Comparison of ENCODE assay signal across 11 cellular contexts in the genomic region with DNA sequence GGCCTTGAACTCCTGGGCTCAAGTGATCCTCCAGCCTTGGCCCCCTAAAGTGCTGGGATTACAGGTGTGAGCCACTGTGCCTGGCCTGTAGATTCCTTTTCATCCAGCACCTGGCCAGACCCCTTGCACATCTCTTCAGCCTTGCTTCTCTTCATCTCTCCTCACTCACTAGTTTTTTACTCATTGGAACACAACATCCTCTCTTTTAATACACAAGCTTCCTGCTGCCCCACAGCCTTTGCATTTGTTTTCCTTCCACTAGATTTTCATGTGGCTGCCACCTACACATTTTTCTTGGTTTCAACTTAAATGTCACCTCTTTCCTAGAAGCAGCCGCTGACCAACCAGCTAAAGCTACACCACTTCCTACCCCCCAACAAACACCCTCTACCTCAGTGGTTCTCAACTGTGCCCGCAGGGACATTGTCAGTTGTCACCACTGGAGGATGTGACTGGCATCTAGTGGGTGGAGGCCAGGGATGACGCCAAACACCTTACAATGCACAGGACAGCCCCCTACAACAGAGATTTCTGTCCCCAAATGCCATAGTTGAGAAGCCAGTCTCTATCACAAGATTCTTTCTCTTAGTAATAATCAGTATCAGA. TPM values are rescaled to one million over a fixed set of nuclear protein-coding genes. Genes with fewer than 3 reads are reported as not detected.
A peak's percentile ranks its signal among the peaks of the same experiment; 100 is the strongest.
DNase-seq lines count a peak whose midpoint lies in the region; ATAC-seq and TF ChIP-seq lines count a peak whose summit lies in the region.
"Had no signal": no experiment of that assay in that cellular context is flagged by ENCODE, and none has a peak within 500 bp of the region (broad histone marks: within the 10 kb centered on the region; RNA-seq: fewer than 3 reads in every experiment).

No MANE protein-coding gene starts in this region.

- peaks cover 3% of the 10 kb centered on the region for H3K36me3 Mint-ChIP-seq in effector memory CD8-positive, alpha-beta T cell (ENCODE audit: insufficient read depth)
- H3K36me3 Mint-ChIP-seq in stimulated activated memory B cell treated with anti-CD40 and anti-IgM and Interleukin-4, amounts not matched to agents 10 μg/mL and 1 μg/mL and 100 μg/mL, for 72 hours, result no peaks in the 10 kb centered on the region

- in situ Hi-C loops in mammary epithelial cell (cut with MboI; ENCODE audit: low sequenced_read_pairs in 2 of 2), result no loop called here

- H3K9me3 Mint-ChIP-seq in effector memory CD8-positive, alpha-beta T cell, result no peaks in the 10 kb centered on the region
- H3K9me3 Mint-ChIP-seq in stimulated activated memory B cell treated with anti-CD40 and anti-IgM and Interleukin-4, amounts not matched to agents 10 μg/mL and 1 μg/mL and 100 μg/mL, for 72 hours, result no peaks in the 10 kb centered on the region

- H3K27ac ChIP-seq in mammary epithelial cell (ENCODE audit: insufficient read depth, low read depth, low read length) (no peak overlapping the region), coronary artery (no peak overlapping the region)

- no peak overlapping the region for H3K4me2 ChIP-seq in mammary epithelial cell (ENCODE audit: insufficient read depth, low read depth, low read length)

- no TSS peak for BruUV-seq in mammary epithelial cell (replicated peaks; lab: Mats Ljungman, UMichigan)

- H3K27me3 ChIP-seq in mammary epithelial cell (ENCODE audit: insufficient read depth, low read length), result no peaks in the 10 kb centered on the region

- DNase-seq in activated CD4-positive, alpha-beta T cell treated with anti-CD3 and anti-CD28 coated beads, Interleukin-2, amount 50 U/mL, for 4 hours, result peak; percentile 2 to 11
- peak; percentile 68 to 70 (median 69) for DNase-seq in effector memory CD8-positive, alpha-beta T cell
- DNase-seq in mammary epithelial cell (no peak), coronary artery (ENCODE audit: low spot score) (no peak), NOMO-1 (lab: John Stamatoyannopoulos, UW; ENCODE audit: unreplicated experiment in 2 of 2) (no peak), SKM-1 (lab: John Stamatoyannopoulos, UW; ENCODE audit: unreplicated experiment) (no peak)
- DNase-seq: IMR-90, left colon, SHP77 treated with DMSO at 0.1 percent for 48 hours had no signal

- H3K9ac ChIP-seq in mammary epithelial cell (ENCODE audit: insufficient read depth, low read length), result no peak overlapping the region

- no peaks in the 10 kb centered on the region for H3K4me1 ChIP-seq in mammary epithelial cell (ENCODE audit: insufficient read depth, low read length)

- no peaks in the 10 kb centered on the region for H3K9me3 ChIP-seq in mammary epithelial cell (replicated peaks; ENCODE audit: insufficient read depth, low read length)

- dilution Hi-C loops in mammary epithelial cell (cut with HindIII; ENCODE audit: low sequenced_read_pairs), result loop anchor here (5.0 kb wide), 1 partner anchor 92 kb away; no protein-coding TSS in a partner anchor

- peak overlapping the region; percentile 55 to 75 for H3K27ac Mint-ChIP-seq in effector memory CD8-positive, alpha-beta T cell
- peak overlapping the region; percentile 36 for H3K27ac Mint-ChIP-seq in stimulated activated memory B cell treated with anti-CD40 and anti-IgM and Interleukin-4, amounts not matched to agents 10 μg/mL and 1 μg/mL and 100 μg/mL, for 72 hours

- no peak overlapping the region for H2AFZ ChIP-seq in mammary epithelial cell (ENCODE audit: low read depth, low read length)

- H3K4me3 ChIP-seq in mammary epithelial cell (replicated peaks in 1 of 3; ENCODE audit: insufficient read depth in 1 of 3, low read depth in 2 of 3, low read length in 3 of 3) (no peak overlapping the region), coronary artery (no peak overlapping the region)

- H3K79me2 ChIP-seq in mammary epithelial cell (ENCODE audit: insufficient read depth, low read length), result no peaks in the 10 kb centered on the region

- H3K36me3 ChIP-seq in mammary epithelial cell (ENCODE audit: insufficient read depth, low read length), result no peaks in the 10 kb centered on the region

- ATAC-seq in GM21717 (IDR thresholded peaks at IDR 0.05; ENCODE audit: unreplicated experiment), result peak; percentile 34
- ATAC-seq in effector memory CD8-positive, alpha-beta T cell (replicated peaks), result peak; percentile 97
- ATAC-seq in stimulated activated memory B cell treated with anti-CD40 and anti-IgM and Interleukin-4, amounts not matched to agents 10 μg/mL and 1 μg/mL and 100 μg/mL, for 72 hours, result peak; percentile 90
- ATAC-seq: left colon had no signal

- peaks cover 28 to 38% of the 10 kb centered on the region in 2 donors for H3K4me1 Mint-ChIP-seq in effector memory CD8-positive, alpha-beta T cell (ENCODE audit: low read depth in 2 of 2)
- peaks cover 13% of the 10 kb centered on the region for H3K4me1 Mint-ChIP-seq in stimulated activated memory B cell treated with anti-CD40 and anti-IgM and Interleukin-4, amounts not matched to agents 10 μg/mL and 1 μg/mL and 100 μg/mL, for 72 hours

- TF ChIP-seq CTCF in mammary epithelial cell (conservative IDR thresholded peaks at IDR 0.05 in 1 of 2, IDR thresholded peaks at IDR 0.05 in 1 of 2; ENCODE audit: extremely low read depth in 1 of 2, insufficient read depth in 1 of 2, low read depth in 1 of 2, low read length in 2 of 2) (no peak), coronary artery (IDR thresholded peaks at IDR 0.05) (no peak)

- intact Hi-C loops in mammary epithelial cell (cut with micrococcal nuclease), result no loop called here

- CTCF ChIA-PET in mammary epithelial cell (lab: Charles Lee; ENCODE audit: low non-redundant PET), result no interaction called here

- 65% methylated on average over 3 of the region's 3 CpGs for WGBS in mammary epithelial cell (ENCODE audit: low coverage, missing lambda C conversion rate)

- no peaks in the 10 kb centered on the region for H3K27me3 Mint-ChIP-seq in effector memory CD8-positive, alpha-beta T cell
- H3K27me3 Mint-ChIP-seq in stimulated activated memory B cell treated with anti-CD40 and anti-IgM and Interleukin-4, amounts not matched to agents 10 μg/mL and 1 μg/mL and 100 μg/mL, for 72 hours, result peaks cover 2% of the 10 kb centered on the region

- H3K4me3 Mint-ChIP-seq in effector memory CD8-positive, alpha-beta T cell, result peak overlapping the region; percentile 48 to 61
- H3K4me3 Mint-ChIP-seq in stimulated activated memory B cell treated with anti-CD40 and anti-IgM and Interleukin-4, amounts not matched to agents 10 μg/mL and 1 μg/mL and 100 μg/mL, for 72 hours, result peak overlapping the region; percentile 9

- H4K20me1 ChIP-seq in mammary epithelial cell (ENCODE audit: insufficient read depth, low read length), result no peaks in the 10 kb centered on the region

RNA-seq across cellular contexts. Expression of a gene that starts 33.7 kb away (rescaled TPM):
- total RNA-seq in mammary epithelial cell, result not detected
- not detected for polyA plus RNA-seq in mammary epithelial cell
- polyA minus RNA-seq in mammary epithelial cell, result not detected
- total RNA-seq: IMR-90 had no signal
- polyA plus RNA-seq: IMR-90 had no signal

Comparison
In these comparisons a context has a peak if more than half of its experiments do, and no peak if none do; other contexts are left out.
1. ATAC-seq: peak in every context shown above with its lines; median percentile 97 in effector memory CD8-positive, alpha-beta T cell; 90 in stimulated activated memory B cell treated with anti-CD40 and anti-IgM and Interleukin-4, amounts not matched to agents 10 μg/mL and 1 μg/mL and 100 μg/mL, for 72 hours; 34 in GM21717.
2. DNase-seq: peak in activated CD4-positive, alpha-beta T cell treated with anti-CD3 and anti-CD28 coated beads, Interleukin-2, amount 50 U/mL, for 4 hours (2 of 2) and effector memory CD8-positive, alpha-beta T cell (3 of 3); none in mammary epithelial cell (single experiment), coronary artery (single experiment), NOMO-1 (0 of 2) and SKM-1 (single experiment).